In genomic region chr13:42883771-42884170, GRCh38 we compare ENCODE assay signal across 10 cellular contexts.
DNase-seq lines count a peak whose midpoint lies in the region; ATAC-seq and TF ChIP-seq lines count a peak whose summit lies in the region.
"Had no signal": no experiment of that assay in that cellular context is flagged by ENCODE, and none has a peak within 500 bp of the region (broad histone marks: within the 10 kb centered on the region; RNA-seq: fewer than 3 reads in every experiment).

No MANE protein-coding gene starts in this region.

- H3K23ac ChIP-seq in mesendoderm (ENCODE audit: low read length) = no peak overlapping the region

- no peaks in the 10 kb centered on the region for H3K9me3 ChIP-seq in ascending aorta
- H3K9me3 ChIP-seq: thoracic aorta had no signal

- no peak overlapping the region for H4K8ac ChIP-seq in mesendoderm (ENCODE audit: low read depth, low read length)

- DNase-seq in EH (ENCODE audit: low read depth) (peak; percentile 79), NCI-H1092 treated with DMSO at 0.1 percent for 48 hours (lab: John Stamatoyannopoulos, UW) (peak; percentile 32), astrocyte of the hippocampus (ENCODE audit: low read depth, low spot score) (peak; percentile 58), mesendoderm (peak; percentile 78), ascending aorta (ENCODE audit: low spot score in 2 of 2) (no peak), activated gamma-delta T cell treated with Interleukin-2 at 50 U/mL for 16 hours (no peak)
- DNase-seq in activated T-helper 1 cell treated with anti-CD3 and anti-CD28 coated beads, Interleukin-12 subunit alpha, Interleukin-12 subunit beta, Interleukin-2, Interleukin-4 antibody, amounts not matched to agents 30 ng/mL and 10 ng/mL and 1 ng/mL, durations not matched to agents 14 hours and 24 hours and 36 hours (ENCODE audit: low spot score) = no peak
- DNase-seq: activated CD4-positive, alpha-beta T cell treated with anti-CD3 and anti-CD28 coated beads, Interleukin-2, amount 50 U/mL, for 4 hours had no signal

- H3K36me3 ChIP-seq in mesendoderm (ENCODE audit: control insufficient read depth, insufficient read depth, low read length) (no peaks in the 10 kb centered on the region), ascending aorta (no peaks in the 10 kb centered on the region)
- H3K36me3 ChIP-seq: thoracic aorta had no signal

- no peak overlapping the region for H4K5ac ChIP-seq in mesendoderm (ENCODE audit: low read length)

- peak overlapping the region; percentile 36 for H3K56ac ChIP-seq in mesendoderm (ENCODE audit: low read length)

- H2AK5ac ChIP-seq in mesendoderm (ENCODE audit: low read length) = no peak overlapping the region

- no peak overlapping the region for H3K4me2 ChIP-seq in mesendoderm (ENCODE audit: low read length)

- TF ChIP-seq CTCF in ascending aorta (IDR thresholded peaks at IDR 0.05) = no peak

- H3K4me1 Mint-ChIP-seq in activated T-helper 1 cell treated with anti-CD3 and anti-CD28 coated beads, Interleukin-12 subunit alpha, Interleukin-12 subunit beta, Interleukin-2, Interleukin-4 antibody, amounts not matched to agents 30 ng/mL and 10 ng/mL and 1 ng/mL, durations not matched to agents 14 hours and 24 hours and 36 hours (ENCODE audit: low read depth) = peaks cover 8% of the 10 kb centered on the region

- no CpG with 5 or more reads among the region's 4 CpGs for WGBS in mesendoderm (ENCODE audit: extremely low coverage, insufficient coverage, low lambda C conversion rate)

- H3K27me3 ChIP-seq in mesendoderm (ENCODE audit: insufficient read depth, low read length, poor library complexity) (no peaks in the 10 kb centered on the region), ascending aorta (no peaks in the 10 kb centered on the region)

- H3K9me3 Mint-ChIP-seq in activated T-helper 1 cell treated with anti-CD3 and anti-CD28 coated beads, Interleukin-12 subunit alpha, Interleukin-12 subunit beta, Interleukin-2, Interleukin-4 antibody, amounts not matched to agents 30 ng/mL and 10 ng/mL and 1 ng/mL, durations not matched to agents 14 hours and 24 hours and 36 hours = no peaks in the 10 kb centered on the region

- no peak overlapping the region for H3K27ac Mint-ChIP-seq in activated T-helper 1 cell treated with anti-CD3 and anti-CD28 coated beads, Interleukin-12 subunit alpha, Interleukin-12 subunit beta, Interleukin-2, Interleukin-4 antibody, amounts not matched to agents 30 ng/mL and 10 ng/mL and 1 ng/mL, durations not matched to agents 14 hours and 24 hours and 36 hours

- H3K18ac ChIP-seq in mesendoderm (ENCODE audit: low read length) = no peak overlapping the region

- H2BK15ac ChIP-seq in mesendoderm (replicated peaks; ENCODE audit: low read depth) = no peak overlapping the region

- peaks cover 9% of the 10 kb centered on the region for H3K27me3 Mint-ChIP-seq in activated T-helper 1 cell treated with anti-CD3 and anti-CD28 coated beads, Interleukin-12 subunit alpha, Interleukin-12 subunit beta, Interleukin-2, Interleukin-4 antibody, amounts not matched to agents 30 ng/mL and 10 ng/mL and 1 ng/mL, durations not matched to agents 14 hours and 24 hours and 36 hours (ENCODE audit: insufficient read depth)

- ATAC-seq in GM21737 (IDR thresholded peaks at IDR 0.05; ENCODE audit: unreplicated experiment) = no peak

- H3K36me3 Mint-ChIP-seq in activated T-helper 1 cell treated with anti-CD3 and anti-CD28 coated beads, Interleukin-12 subunit alpha, Interleukin-12 subunit beta, Interleukin-2, Interleukin-4 antibody, amounts not matched to agents 30 ng/mL and 10 ng/mL and 1 ng/mL, durations not matched to agents 14 hours and 24 hours and 36 hours (ENCODE audit: low read depth) = peaks cover 22% of the 10 kb centered on the region

- H3K9ac ChIP-seq in mesendoderm (ENCODE audit: low read length) = no peak overlapping the region

- no peak overlapping the region for H3K27ac ChIP-seq in mesendoderm (ENCODE audit: low read depth, low read length)
- H3K27ac ChIP-seq in ascending aorta = no peak overlapping the region
- H3K27ac ChIP-seq: thoracic aorta had no signal

- H3K4me3 ChIP-seq in mesendoderm (ENCODE audit: low read length) (no peak overlapping the region), ascending aorta (no peak overlapping the region)
- H3K4me3 ChIP-seq: thoracic aorta had no signal

- intact Hi-C loops in activated T-helper 1 cell treated with anti-CD3 and anti-CD28 coated beads, Interleukin-12 subunit alpha, Interleukin-12 subunit beta, Interleukin-2, Interleukin-4 antibody, amounts not matched to agents 30 ng/mL and 10 ng/mL and 1 ng/mL, durations not matched to agents 14 hours and 24 hours and 36 hours (cut with micrococcal nuclease) = no loop called here
- intact Hi-C loops in ascending aorta (cut with DNase I) = no loop called here

- no peak overlapping the region for H3K4ac ChIP-seq in mesendoderm (ENCODE audit: low read depth, low read length)

- H3K4me1 ChIP-seq in mesendoderm (ENCODE audit: control insufficient read depth, low read depth, low read length) (no peaks in the 10 kb centered on the region), ascending aorta (no peaks in the 10 kb centered on the region)

- no peak overlapping the region for H2BK120ac ChIP-seq in mesendoderm (ENCODE audit: low read depth, low read length)

- no peak overlapping the region for H2BK5ac ChIP-seq in mesendoderm (ENCODE audit: low read length)

- H3K79me1 ChIP-seq in mesendoderm (ENCODE audit: low read length) = no peaks in the 10 kb centered on the region

- H3K79me2 ChIP-seq in mesendoderm (ENCODE audit: control insufficient read depth, insufficient read depth, low read length) = no peaks in the 10 kb centered on the region

- H3K4me3 Mint-ChIP-seq in activated T-helper 1 cell treated with anti-CD3 and anti-CD28 coated beads, Interleukin-12 subunit alpha, Interleukin-12 subunit beta, Interleukin-2, Interleukin-4 antibody, amounts not matched to agents 30 ng/mL and 10 ng/mL and 1 ng/mL, durations not matched to agents 14 hours and 24 hours and 36 hours = no peak overlapping the region

Comparison
In these comparisons a context has a peak if more than half of its experiments do, and no peak if none do; other contexts are left out.
1. DNase-seq: peak in EH (single experiment), NCI-H1092 treated with DMSO at 0.1 percent for 48 hours (single experiment), astrocyte of the hippocampus (single experiment) and mesendoderm (single experiment); none in activated T-helper 1 cell treated with anti-CD3 and anti-CD28 coated beads, Interleukin-12 subunit alpha, Interleukin-12 subunit beta, Interleukin-2, Interleukin-4 antibody, amounts not matched to agents 30 ng/mL and 10 ng/mL and 1 ng/mL, durations not matched to agents 14 hours and 24 hours and 36 hours (single experiment), ascending aorta (0 of 2) and activated gamma-delta T cell treated with Interleukin-2 at 50 U/mL for 16 hours (single experiment).